19 cellular contexts compared by ENCODE assay signal in genomic region chr7:66642932-66643331, GRCh38. TPM values are rescaled to one million over a fixed set of nuclear protein-coding genes. Genes with fewer than 3 reads are reported as not detected.
A peak's percentile ranks its signal among the peaks of the same experiment; 100 is the strongest.
DNase-seq lines count a peak whose midpoint lies in the region; ATAC-seq and TF ChIP-seq lines count a peak whose summit lies in the region.
"Had no signal": no experiment of that assay in that cellular context is flagged by ENCODE, and none has a peak within 500 bp of the region (broad histone marks: within the 10 kb centered on the region; RNA-seq: fewer than 3 reads in every experiment).

No MANE protein-coding gene starts in this region.

- peak overlapping the region; percentile 80 for H3K27ac ChIP-seq in cingulate gyrus (ENCODE audit: low read depth, low read length)
- H3K27ac ChIP-seq: 22Rv1, KMS-11 had no signal

- peak overlapping the region in 2 of 3 donors; percentile 28 to 73 for H3K27ac Mint-ChIP-seq in IgD-negative memory B cell
- peak overlapping the region; percentile 35 to 52 for H3K27ac Mint-ChIP-seq in natural killer cell treated with Interleukin-12 subunit alpha and Interleukin-12 subunit beta and Interleukin-15 and Interleukin-18, amount 100 ng/mL, for 72 hours
- no peak overlapping the region for H3K27ac Mint-ChIP-seq in MCF 10A (ENCODE audit: low read depth, unreplicated experiment)

- H3K36me3 Mint-ChIP-seq in IgD-negative memory B cell (peaks cover 15% of the 10 kb centered on the region), MCF 10A (ENCODE audit: insufficient read depth, unreplicated experiment) (peaks cover 34% of the 10 kb centered on the region)
- H3K36me3 Mint-ChIP-seq in natural killer cell treated with Interleukin-12 subunit alpha and Interleukin-12 subunit beta and Interleukin-15 and Interleukin-18, amount 100 ng/mL, for 72 hours = peaks cover 18% of the 10 kb centered on the region

- POLR2A ChIA-PET in MCF 10A (lab: Yijun Ruan, JAX) = interaction anchor here (1.1 kb wide), 1 partner anchor 52 kb away, joined by 3 read pairs; no protein-coding TSS in a partner anchor

- no peak for ATAC-seq in natural killer cell treated with Interleukin-12 subunit alpha and Interleukin-12 subunit beta and Interleukin-15 and Interleukin-18, amount 100 ng/mL, for 72 hours
- ATAC-seq: GM12878, Panc1 had no signal

- intact Hi-C loops in MCF 10A (cut with micrococcal nuclease) = no loop called here

- CTCF ChIA-PET in MCF 10A (lab: Yijun Ruan, JAX) = interaction anchor here (0.9 kb wide), 1 partner anchor 13 kb away, joined by 3 read pairs; no protein-coding TSS in a partner anchor

- peak; percentile 34 for DNase-seq in DMS53 (lab: John Stamatoyannopoulos, UW)
- no peak for DNase-seq in DMS53 treated with DMSO at 0.1 percent for 48 hours (lab: John Stamatoyannopoulos, UW; ENCODE audit: unreplicated experiment)
- no peak for DNase-seq in natural killer cell treated with Interleukin-12 subunit alpha and Interleukin-12 subunit beta and Interleukin-15 and Interleukin-18, amount 100 ng/mL, for 72 hours (ENCODE audit: low spot score)
- DNase-seq in MCF 10A (ENCODE audit: unreplicated experiment) = no peak
- DNase-seq in NCI-H510A treated with DMSO at 0.1 percent for 48 hours (lab: John Stamatoyannopoulos, UW) = no peak
- DNase-seq in NCI-H2081 treated with DMSO at 0.1 percent for 48 hours (lab: John Stamatoyannopoulos, UW) = no peak
- DNase-seq: DMS153, H7, MG63, NCI-H1105, NCI-H1694 treated with DMSO at 0.1 percent for 48 hours, NCI-H446 treated with DMSO at 0.1 percent for 48 hours, NCI-H774 had no signal

- H3K4me1 Mint-ChIP-seq in IgD-negative memory B cell = peaks cover 12 to 17% (median 14%) of the 10 kb centered on the region in 3 donors
- H3K4me1 Mint-ChIP-seq in natural killer cell treated with Interleukin-12 subunit alpha and Interleukin-12 subunit beta and Interleukin-15 and Interleukin-18, amount 100 ng/mL, for 72 hours (ENCODE audit: low read depth in 2 of 2) = peaks cover 4 to 8% of the 10 kb centered on the region in 2 donors
- H3K4me1 Mint-ChIP-seq in MCF 10A (ENCODE audit: insufficient read depth, unreplicated experiment) = no peaks in the 10 kb centered on the region

- no peak overlapping the region for H3K4me3 Mint-ChIP-seq in IgD-negative memory B cell
- no peak overlapping the region for H3K4me3 Mint-ChIP-seq in natural killer cell treated with Interleukin-12 subunit alpha and Interleukin-12 subunit beta and Interleukin-15 and Interleukin-18, amount 100 ng/mL, for 72 hours
- no peak overlapping the region for H3K4me3 Mint-ChIP-seq in MCF 10A (ENCODE audit: unreplicated experiment)

- no TSS peak for BruUV-seq in MCF 10A (replicated peaks; lab: Mats Ljungman, UMichigan)

- H3K27me3 Mint-ChIP-seq in IgD-negative memory B cell (peaks cover 2% of the 10 kb centered on the region), MCF 10A (ENCODE audit: insufficient read depth, unreplicated experiment) (no peaks in the 10 kb centered on the region)
- H3K27me3 Mint-ChIP-seq in natural killer cell treated with Interleukin-12 subunit alpha and Interleukin-12 subunit beta and Interleukin-15 and Interleukin-18, amount 100 ng/mL, for 72 hours = no peaks in the 10 kb centered on the region

- no peak for TF ChIP-seq CTCF in MCF 10A (IDR thresholded peaks at IDR 0.05; ENCODE audit: unreplicated experiment)

- no peaks in the 10 kb centered on the region for H3K9me3 Mint-ChIP-seq in IgD-negative memory B cell
- no peaks in the 10 kb centered on the region for H3K9me3 Mint-ChIP-seq in natural killer cell treated with Interleukin-12 subunit alpha and Interleukin-12 subunit beta and Interleukin-15 and Interleukin-18, amount 100 ng/mL, for 72 hours
- H3K9me3 Mint-ChIP-seq in MCF 10A (ENCODE audit: unreplicated experiment) = no peaks in the 10 kb centered on the region

RNA-seq across cellular contexts. Expression of gene KCTD7, which starts 14.3 kb away (rescaled TPM):
- polyA plus RNA-seq in IgD-negative memory B cell = 15.7 TPM
- 10 to 100 TPM; 10.4 to 14.8 TPM for total RNA-seq in natural killer cell treated with Interleukin-12 subunit alpha and Interleukin-12 subunit beta and Interleukin-15 and Interleukin-18, amount 100 ng/mL, for 72 hours
- total RNA-seq in MCF 10A (2022) = 3.7 and 5.5 TPM in 2 replicates
